ENCODE assay signal across 13 cellular contexts in the genomic region with DNA sequence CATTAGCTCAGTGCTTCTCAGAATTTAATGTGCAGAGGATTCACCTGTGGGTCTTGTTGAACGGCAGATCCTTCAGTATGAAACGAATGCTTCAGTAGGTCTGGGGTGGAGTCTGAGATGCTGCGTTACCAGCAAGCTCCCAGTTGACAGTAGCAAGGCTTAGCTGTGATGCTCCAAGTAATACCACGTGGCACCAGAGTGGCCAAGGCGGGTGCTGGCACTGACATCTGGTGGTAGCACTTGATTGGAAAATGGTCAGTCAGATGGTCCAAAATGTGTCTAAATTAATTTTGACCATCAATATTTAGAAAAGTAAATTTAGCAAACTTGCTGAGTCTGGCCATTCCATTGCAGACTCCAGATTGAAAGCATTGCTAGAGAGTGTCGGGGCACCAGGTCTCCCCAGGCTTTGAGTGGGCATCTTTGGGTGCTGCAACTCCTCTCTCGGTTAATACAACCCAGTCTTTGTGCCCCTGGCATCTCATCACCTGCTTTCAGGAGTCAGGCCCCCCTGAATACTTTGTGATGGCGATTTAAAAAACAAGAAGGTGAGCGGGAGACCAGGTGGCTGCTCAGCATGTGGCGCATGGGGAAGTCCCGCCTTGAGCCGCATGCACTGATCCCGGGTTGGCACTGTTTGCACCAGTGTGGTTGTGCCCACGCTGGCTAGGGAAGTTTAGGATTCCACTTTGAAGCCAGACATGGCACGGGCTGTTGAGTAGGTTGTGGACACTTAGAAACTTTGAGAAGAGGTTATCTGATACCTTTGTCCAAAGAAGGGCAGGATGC.
DNase-seq lines count a peak whose midpoint lies in the region; ATAC-seq and TF ChIP-seq lines count a peak whose summit lies in the region.
"Had no signal": no experiment of that assay in that cellular context is flagged by ENCODE, and none has a peak within 500 bp of the region (broad histone marks: within the 10 kb centered on the region; RNA-seq: fewer than 3 reads in every experiment).

No MANE protein-coding gene starts in this region.

- no peak overlapping the region for H3K4me3 ChIP-seq in right atrium auricular region
- no peak overlapping the region for H3K4me3 ChIP-seq in Panc1 (ENCODE audit: low read depth in 2 of 2, low read length in 2 of 2)
- no peak overlapping the region for H3K4me3 ChIP-seq in right cardiac atrium (ENCODE audit: low read length)
- H3K4me3 ChIP-seq: colonic mucosa, gastrocnemius medialis, lung, vagina had no signal

- H3K27ac ChIP-seq in right atrium auricular region: no peak overlapping the region
- H3K27ac ChIP-seq in Panc1 (ENCODE audit: low read length): no peak overlapping the region
- H3K27ac ChIP-seq in right cardiac atrium (ENCODE audit: low read length): no peak overlapping the region
- H3K27ac ChIP-seq: colonic mucosa, gastrocnemius medialis, vagina had no signal

- H3K9me3 ChIP-seq in right atrium auricular region (no peaks in the 10 kb centered on the region), Panc1 (ENCODE audit: control insufficient read depth, insufficient read depth, low read depth, low read length) (no peaks in the 10 kb centered on the region), right cardiac atrium (ENCODE audit: control insufficient read depth, low read length) (no peaks in the 10 kb centered on the region)
- H3K9me3 ChIP-seq: colonic mucosa, gastrocnemius medialis, vagina had no signal

- H3K27me3 ChIP-seq in right atrium auricular region (no peaks in the 10 kb centered on the region), Panc1 (ENCODE audit: control insufficient read depth, insufficient read depth, low read length) (no peaks in the 10 kb centered on the region), right cardiac atrium (ENCODE audit: control insufficient read depth, insufficient read depth) (no peaks in the 10 kb centered on the region)
- H3K27me3 ChIP-seq: colonic mucosa, gastrocnemius medialis, vagina had no signal

- TF ChIP-seq CTCF in right atrium auricular region (IDR thresholded peaks at IDR 0.05): peak in 1 of 2 donors; percentile 43
- TF ChIP-seq CTCF in Panc1 (IDR thresholded peaks at IDR 0.05): peak; percentile 57

- ATAC-seq in left ventricle myocardium superior (peak; percentile 41), Panc1 (peak; percentile 83), right cardiac atrium (peak; percentile 35 to 59)
- ATAC-seq: gastrocnemius medialis had no signal

- CTCF ChIA-PET in Panc1 (lab: Charles Lee): interaction anchor here (0.7 to 3.1 kb wide), 2 partner anchors 146 to 147 kb away, joined by 3 to 12 read pairs; partner anchors contain the start of gene CNNM2

- no TSS peak for BruUV-seq in Panc1 (replicated peaks; lab: Mats Ljungman, UMichigan)

- H3K36me3 ChIP-seq in right atrium auricular region (no peaks in the 10 kb centered on the region), Panc1 (ENCODE audit: control insufficient read depth, insufficient read depth, low read length) (no peaks in the 10 kb centered on the region)
- H3K36me3 ChIP-seq: colonic mucosa, gastrocnemius medialis, vagina had no signal

- DNase-seq in left ventricle myocardium superior (no peak), right atrium auricular region (ENCODE audit: low spot score) (no peak), Panc1 (ENCODE audit: low read depth, low spot score) (no peak), right cardiac atrium (no peak), NCI-H774 (lab: John Stamatoyannopoulos, UW) (no peak), NCI-H226 (no peak), SK-N-DZ (ENCODE audit: low spot score) (no peak), 8988T (no peak)
- DNase-seq: CD4-positive, alpha-beta T cell; colonic mucosa; gastrocnemius medialis had no signal

- in situ Hi-C loops in Panc1 (cut with HindIII; ENCODE audit: low pct_unique_long_range_greater_than_20kb, low sequenced_read_pairs): no loop called here

- POLR2A ChIA-PET in Panc1 (lab: Charles Lee): no interaction called here

- WGBS in right cardiac atrium: 82% methylated on average over 15 of the region's 15 CpGs

- no peaks in the 10 kb centered on the region for H3K4me1 ChIP-seq in right atrium auricular region
- H3K4me1 ChIP-seq in Panc1 (ENCODE audit: control insufficient read depth, insufficient read depth, low read length): no peaks in the 10 kb centered on the region
- H3K4me1 ChIP-seq in right cardiac atrium (ENCODE audit: control insufficient read depth, insufficient read depth, low read length): no peaks in the 10 kb centered on the region
- H3K4me1 ChIP-seq: colonic mucosa, gastrocnemius medialis, vagina had no signal

- intact Hi-C loops in left ventricle myocardium superior (cut with micrococcal nuclease) (loop anchor here (10.0 kb wide), 1 partner anchor 148 kb away; the partner anchor contains the start of gene CNNM2), Panc1 (cut with micrococcal nuclease; ENCODE audit: unreplicated experiment) (loop anchor here (5.0 to 10.0 kb wide), 2 partner anchors 228 to 336 kb away; partner anchors contain the start of gene CYP17A1), right cardiac atrium (cut with DNase I) (loop anchor here in 2 of 4 donors (10.0 kb wide), 2 partner anchors 228 to 328 kb away; partner anchors contain the start of gene CYP17A1 (in 2 of the 2))
